14 cellular contexts compared by ENCODE assay signal in the genomic region with DNA sequence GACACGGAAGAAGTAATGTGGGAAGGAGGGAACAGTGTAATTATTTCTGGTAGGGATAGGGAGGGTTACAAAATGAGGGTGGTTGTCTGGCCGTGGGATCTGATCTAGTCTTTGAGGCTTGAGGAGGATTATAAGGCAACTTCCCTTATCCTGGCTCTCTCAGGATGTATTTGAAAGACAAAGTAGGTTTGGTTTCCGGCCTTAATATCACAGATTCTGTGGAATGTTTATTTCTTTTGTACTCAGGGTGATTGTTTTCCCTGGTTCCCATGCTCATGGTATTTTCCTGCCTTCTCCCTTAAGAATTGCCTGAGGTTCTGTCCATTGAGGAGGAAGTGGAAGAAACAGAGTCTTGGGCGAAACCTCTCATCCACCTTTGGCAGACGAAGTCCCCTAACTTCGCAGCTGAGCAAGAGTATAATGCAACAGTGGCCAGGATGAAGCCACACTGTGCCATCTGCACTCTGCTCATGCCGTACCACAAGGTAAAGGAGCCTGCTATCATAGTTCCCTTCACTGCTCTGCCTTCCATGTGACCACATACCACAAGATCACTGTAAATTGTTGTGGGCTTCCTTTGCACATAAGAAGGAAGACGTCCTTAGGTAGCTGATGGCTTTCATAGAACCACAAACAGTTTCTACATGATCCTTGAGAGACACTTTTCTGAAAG.
DNase-seq lines count a peak whose midpoint lies in the region; ATAC-seq and TF ChIP-seq lines count a peak whose summit lies in the region.
"Had no signal": no experiment of that assay in that cellular context is flagged by ENCODE, and none has a peak within 500 bp of the region (broad histone marks: within the 10 kb centered on the region; RNA-seq: fewer than 3 reads in every experiment).

No MANE protein-coding gene starts in this region.

- intact Hi-C loops in activated CD8-positive, alpha-beta T cell treated with anti-CD3 and anti-CD28 coated beads for 36 hours (cut with micrococcal nuclease): no loop called here

- no peak for TF ChIP-seq CTCF in activated CD8-positive, alpha-beta T cell treated with anti-CD3 and anti-CD28 coated beads for 36 hours (IDR thresholded peaks at IDR 0.05)
- TF ChIP-seq CTCF in smooth muscle cell (IDR thresholded peaks at IDR 0.05; ENCODE audit: borderline replicate concordance, insufficient read depth, poor library complexity, severe bottlenecking): no peak

- H4K20me1 ChIP-seq in smooth muscle cell (ENCODE audit: low read depth): no peaks in the 10 kb centered on the region

- H3K9me3 Mint-ChIP-seq in activated naive CD8-positive, alpha-beta T cell (ENCODE audit: low read depth): no peaks in the 10 kb centered on the region
- H3K9me3 Mint-ChIP-seq in activated naive CD8-positive, alpha-beta T cell treated with anti-CD3 and anti-CD28 coated beads for 36 hours: peaks cover 2% of the 10 kb centered on the region
- peaks cover 6% of the 10 kb centered on the region for H3K9me3 Mint-ChIP-seq in activated CD8-positive, alpha-beta T cell treated with anti-CD3 and anti-CD28 coated beads for 36 hours
- H3K9me3 Mint-ChIP-seq in stimulated activated naive CD8-positive, alpha-beta T cell treated with anti-CD3 and anti-CD28 coated beads, Interleukin-15, amount 100 ng/mL, for 72 hours: peaks cover 0 to 12% of the 10 kb centered on the region in 2 donors

- no peaks in the 10 kb centered on the region for H3F3A ChIP-seq in smooth muscle cell (ENCODE audit: low read depth)

- ATAC-seq in HG03469 (IDR thresholded peaks at IDR 0.05; ENCODE audit: unreplicated experiment): peak; percentile 69
- ATAC-seq in activated CD8-positive, alpha-beta T cell treated with anti-CD3 and anti-CD28 coated beads for 36 hours: peak; percentile 67
- ATAC-seq in stimulated activated naive CD8-positive, alpha-beta T cell treated with anti-CD3 and anti-CD28 coated beads, Interleukin-15, amount 100 ng/mL, for 72 hours: peak; percentile 98
- ATAC-seq: activated CD4-positive, CD25-positive, alpha-beta regulatory T cell treated with anti-CD3 and anti-CD28 coated beads, Interleukin-2, amount 50 U/mL, for 24 hours had no signal

- H3K9me3 ChIP-seq in smooth muscle cell (replicated peaks; ENCODE audit: low read depth): no peaks in the 10 kb centered on the region
- H3K9me3 ChIP-seq: esophagus muscularis mucosa, upper lobe of left lung had no signal

- H3K9ac ChIP-seq in smooth muscle cell (ENCODE audit: low read depth): no peak overlapping the region

- peaks cover 15% of the 10 kb centered on the region for H3K4me1 Mint-ChIP-seq in activated naive CD8-positive, alpha-beta T cell (ENCODE audit: low read depth)
- H3K4me1 Mint-ChIP-seq in activated naive CD8-positive, alpha-beta T cell treated with anti-CD3 and anti-CD28 coated beads for 36 hours: peaks cover 10% of the 10 kb centered on the region
- H3K4me1 Mint-ChIP-seq in activated CD8-positive, alpha-beta T cell treated with anti-CD3 and anti-CD28 coated beads for 36 hours (ENCODE audit: low read depth): peaks cover 17% of the 10 kb centered on the region
- H3K4me1 Mint-ChIP-seq in stimulated activated naive CD8-positive, alpha-beta T cell treated with anti-CD3 and anti-CD28 coated beads, Interleukin-15, amount 100 ng/mL, for 72 hours: peaks cover 20% of the 10 kb centered on the region

- H3K27me3 Mint-ChIP-seq in activated naive CD8-positive, alpha-beta T cell: no peaks in the 10 kb centered on the region
- H3K27me3 Mint-ChIP-seq in activated naive CD8-positive, alpha-beta T cell treated with anti-CD3 and anti-CD28 coated beads for 36 hours: no peaks in the 10 kb centered on the region
- no peaks in the 10 kb centered on the region for H3K27me3 Mint-ChIP-seq in activated CD8-positive, alpha-beta T cell treated with anti-CD3 and anti-CD28 coated beads for 36 hours
- no peaks in the 10 kb centered on the region for H3K27me3 Mint-ChIP-seq in stimulated activated naive CD8-positive, alpha-beta T cell treated with anti-CD3 and anti-CD28 coated beads, Interleukin-15, amount 100 ng/mL, for 72 hours

- H3K4me3 ChIP-seq in smooth muscle cell: no peak overlapping the region
- H3K4me3 ChIP-seq: esophagus muscularis mucosa, PC-9, upper lobe of left lung had no signal

- no peaks in the 10 kb centered on the region for H3K27me3 ChIP-seq in smooth muscle cell (ENCODE audit: low read depth)
- H3K27me3 ChIP-seq: esophagus muscularis mucosa, upper lobe of left lung had no signal

- no peaks in the 10 kb centered on the region for H3K4me1 ChIP-seq in smooth muscle cell (ENCODE audit: low read depth)
- H3K4me1 ChIP-seq: esophagus muscularis mucosa had no signal

- CTCF ChIA-PET in activated CD8-positive, alpha-beta T cell treated with anti-CD3 and anti-CD28 coated beads for 36 hours (lab: Charles Lee): interaction anchor here (1.7 kb wide), 1 partner anchor 9 kb away, joined by 6 read pairs; no protein-coding TSS in a partner anchor

- no peak overlapping the region for H3K27ac ChIP-seq in smooth muscle cell (ENCODE audit: low read depth)
- H3K27ac ChIP-seq: esophagus muscularis mucosa, PC-9 had no signal

- POLR2A ChIA-PET in activated CD8-positive, alpha-beta T cell treated with anti-CD3 and anti-CD28 coated beads for 36 hours (lab: Charles Lee): no interaction called here

- peak overlapping the region; percentile 11 for H3K27ac Mint-ChIP-seq in activated naive CD8-positive, alpha-beta T cell
- no peak overlapping the region for H3K27ac Mint-ChIP-seq in activated naive CD8-positive, alpha-beta T cell treated with anti-CD3 and anti-CD28 coated beads for 36 hours
- H3K27ac Mint-ChIP-seq in activated CD8-positive, alpha-beta T cell treated with anti-CD3 and anti-CD28 coated beads for 36 hours: peak overlapping the region; percentile 26
- peak overlapping the region in 1 of 2 donors; percentile 24 for H3K27ac Mint-ChIP-seq in stimulated activated naive CD8-positive, alpha-beta T cell treated with anti-CD3 and anti-CD28 coated beads, Interleukin-15, amount 100 ng/mL, for 72 hours

- no peak overlapping the region for H3K4me2 ChIP-seq in smooth muscle cell
- H3K4me2 ChIP-seq: PC-9 had no signal

- peaks cover 35% of the 10 kb centered on the region for H3K36me3 Mint-ChIP-seq in activated naive CD8-positive, alpha-beta T cell
- H3K36me3 Mint-ChIP-seq in activated naive CD8-positive, alpha-beta T cell treated with anti-CD3 and anti-CD28 coated beads for 36 hours: peaks cover 37% of the 10 kb centered on the region
- H3K36me3 Mint-ChIP-seq in activated CD8-positive, alpha-beta T cell treated with anti-CD3 and anti-CD28 coated beads for 36 hours (ENCODE audit: low read depth): peaks cover 50% of the 10 kb centered on the region

- H3K79me2 ChIP-seq in smooth muscle cell (ENCODE audit: low read depth): no peaks in the 10 kb centered on the region

- peaks cover 9% of the 10 kb centered on the region for H3K36me3 ChIP-seq in smooth muscle cell (ENCODE audit: low read depth)

- no peak overlapping the region for H2AFZ ChIP-seq in smooth muscle cell (ENCODE audit: low read depth)
- H2AFZ ChIP-seq: PC-9 had no signal

- DNase-seq in activated naive CD8-positive, alpha-beta T cell treated with anti-CD3 and anti-CD28 coated beads for 36 hours: no peak
- DNase-seq in activated CD8-positive, alpha-beta T cell treated with anti-CD3 and anti-CD28 coated beads for 36 hours: peak; percentile 26
- DNase-seq in stimulated activated naive CD8-positive, alpha-beta T cell treated with anti-CD3 and anti-CD28 coated beads, Interleukin-15, amount 100 ng/mL, for 72 hours: peak in 1 of 2 donors; percentile 21
- no peak for DNase-seq in activated CD4-positive, CD25-positive, alpha-beta regulatory T cell treated with anti-CD3 and anti-CD28 coated beads, Interleukin-2, amount 50 U/mL, for 72 hours
- DNase-seq in NCI-H146 treated with DMSO at 0.1 percent for 48 hours (lab: John Stamatoyannopoulos, UW; ENCODE audit: unreplicated experiment) (no peak), smooth muscle cell (lab: John Stamatoyannopoulos, UW; ENCODE audit: unreplicated experiment) (no peak)
- DNase-seq: NCI-H187, occipital lobe, PC-9, upper lobe of left lung had no signal

- no peak overlapping the region for H3K4me3 Mint-ChIP-seq in activated naive CD8-positive, alpha-beta T cell
- H3K4me3 Mint-ChIP-seq in activated naive CD8-positive, alpha-beta T cell treated with anti-CD3 and anti-CD28 coated beads for 36 hours: no peak overlapping the region
- H3K4me3 Mint-ChIP-seq in activated CD8-positive, alpha-beta T cell treated with anti-CD3 and anti-CD28 coated beads for 36 hours: no peak overlapping the region
- H3K4me3 Mint-ChIP-seq in stimulated activated naive CD8-positive, alpha-beta T cell treated with anti-CD3 and anti-CD28 coated beads, Interleukin-15, amount 100 ng/mL, for 72 hours: no peak overlapping the region

- WGBS in smooth muscle cell (ENCODE audit: low lambda C conversion rate): 82% methylated on average over 8 of the region's 8 CpGs
